Comparison of ENCODE assay signal across 35 cellular contexts in genomic region chr18:75375341-75375740, GRCh38. TPM values are rescaled to one million over a fixed set of nuclear protein-coding genes. Genes with fewer than 3 reads are reported as not detected.
"Had no signal": no experiment of that assay in that cellular context is flagged by ENCODE, and none has a peak within 500 bp of the region (broad histone marks: within the 10 kb centered on the region; RNA-seq: fewer than 3 reads in every experiment).

No MANE protein-coding gene starts in this region.

- H3K27ac Mint-ChIP-seq: naive B cell; naive thymus-derived CD8-positive, alpha-beta T cell; natural killer cell treated with Interleukin-12 subunit alpha and Interleukin-12 subunit beta and Interleukin-15 and Interleukin-18, amount 100 ng/mL, for 72 hours; nephron progenitor cell; progenitor cell of endocrine pancreas; stimulated activated effector memory CD8-positive, alpha-beta T cell treated with anti-CD3 and anti-CD28 coated beads, Interleukin-12 subunit alpha, Interleukin-12 subunit beta, amount 100 ng/mL, for 72 hours; stimulated activated naive B cell treated with anti-CD40 and anti-IgM and Interleukin-4, amounts not matched to agents 10 μg/mL and 1 μg/mL and 100 μg/mL, for 72 hours; stimulated activated naive CD8-positive, alpha-beta T cell treated with anti-CD3 and anti-CD28 coated beads, Interleukin-15, Interleukin-2, amounts not matched to agents 100 ng/mL and 50 ng/mL, for 24 hours had no signal

- H3K4me1 ChIP-seq: parathyroid adenoma, psoas muscle, right lobe of liver, stomach, thyroid gland, upper lobe of left lung, uterus had no signal

- ATAC-seq: naive thymus-derived CD8-positive, alpha-beta T cell; natural killer cell treated with Interleukin-12 subunit alpha and Interleukin-12 subunit beta and Interleukin-15 and Interleukin-18, amount 100 ng/mL, for 72 hours; psoas muscle; right cardiac atrium; right lobe of liver; stimulated activated naive B cell treated with anti-CD40 and anti-IgM and Interleukin-4, amounts not matched to agents 10 μg/mL and 1 μg/mL and 100 μg/mL, for 72 hours had no signal

- H3K36me3 Mint-ChIP-seq: naive B cell; naive thymus-derived CD8-positive, alpha-beta T cell; natural killer cell treated with Interleukin-12 subunit alpha and Interleukin-12 subunit beta and Interleukin-15 and Interleukin-18, amount 100 ng/mL, for 72 hours; stimulated activated effector memory CD8-positive, alpha-beta T cell treated with anti-CD3 and anti-CD28 coated beads, Interleukin-12 subunit alpha, Interleukin-12 subunit beta, amount 100 ng/mL, for 72 hours; stimulated activated naive B cell treated with anti-CD40 and anti-IgM and Interleukin-4, amounts not matched to agents 10 μg/mL and 1 μg/mL and 100 μg/mL, for 72 hours had no signal

- H3K27ac ChIP-seq: ovary, parathyroid adenoma, psoas muscle, right lobe of liver, stomach, thoracic aorta, thyroid gland, tibial nerve, upper lobe of left lung, uterus had no signal

- H3K9ac ChIP-seq: parathyroid adenoma had no signal

- H3K27me3 ChIP-seq: ovary, right lobe of liver, thyroid gland, tibial nerve, upper lobe of left lung, uterus had no signal

- H3K4me1 Mint-ChIP-seq: naive B cell; stimulated activated naive B cell treated with anti-CD40 and anti-IgM and Interleukin-4, amounts not matched to agents 10 μg/mL and 1 μg/mL and 100 μg/mL, for 72 hours had no signal

- H3K9me3 ChIP-seq: ovary, psoas muscle, right lobe of liver, stomach, thoracic aorta, thyroid gland, tibial nerve, upper lobe of left lung, uterus had no signal

- H3K4me3 Mint-ChIP-seq: naive thymus-derived CD8-positive, alpha-beta T cell; natural killer cell treated with Interleukin-12 subunit alpha and Interleukin-12 subunit beta and Interleukin-15 and Interleukin-18, amount 100 ng/mL, for 72 hours; nephron progenitor cell; neural crest cell; stimulated activated effector memory CD8-positive, alpha-beta T cell treated with anti-CD3 and anti-CD28 coated beads, Interleukin-12 subunit alpha, Interleukin-12 subunit beta, amount 100 ng/mL, for 72 hours; stimulated activated naive B cell treated with anti-CD40 and anti-IgM and Interleukin-4, amounts not matched to agents 10 μg/mL and 1 μg/mL and 100 μg/mL, for 72 hours; stimulated activated naive CD8-positive, alpha-beta T cell treated with anti-CD3 and anti-CD28 coated beads, Interleukin-15, Interleukin-2, amounts not matched to agents 100 ng/mL and 50 ng/mL, for 24 hours had no signal

- H3K9me3 Mint-ChIP-seq: naive B cell; naive thymus-derived CD8-positive, alpha-beta T cell; natural killer cell treated with Interleukin-12 subunit alpha and Interleukin-12 subunit beta and Interleukin-15 and Interleukin-18, amount 100 ng/mL, for 72 hours; stimulated activated effector memory CD8-positive, alpha-beta T cell treated with anti-CD3 and anti-CD28 coated beads, Interleukin-12 subunit alpha, Interleukin-12 subunit beta, amount 100 ng/mL, for 72 hours; stimulated activated naive CD8-positive, alpha-beta T cell treated with anti-CD3 and anti-CD28 coated beads, Interleukin-15, Interleukin-2, amounts not matched to agents 100 ng/mL and 50 ng/mL, for 24 hours had no signal

- H3K27me3 Mint-ChIP-seq: progenitor cell of endocrine pancreas had no signal

- H3K4me3 ChIP-seq: ovary, psoas muscle, right lobe of liver, stomach, thoracic aorta, thyroid gland, tibial nerve, upper lobe of left lung, uterus had no signal

- H3K36me3 ChIP-seq: ovary, right lobe of liver, stomach, thoracic aorta, thyroid gland, tibial nerve, upper lobe of left lung, uterus had no signal

- DNase-seq: naive B cell; naive thymus-derived CD8-positive, alpha-beta T cell; nephron progenitor cell; occipital lobe; ovary; posterior cingulate gyrus; psoas muscle; right cardiac atrium; right lobe of liver; small intestine; stimulated activated CD4-positive, alpha-beta T cell treated with anti-CD3 and anti-CD28 coated beads, Interleukin-15, amount 100 ng/mL, for 24 hours; stimulated activated CD4-positive, alpha-beta T cell treated with anti-CD3 and anti-CD28 coated beads, Interleukin-2, amount 100 ng/mL, for 24 hours; stimulated activated CD4-positive, alpha-beta T cell treated with anti-CD3 and anti-CD28 coated beads, Interleukin-2, amount 100 ng/mL, for 48 hours; stimulated activated CD4-positive, alpha-beta T cell treated with anti-CD3 and anti-CD28 coated beads, Interleukin-4, amount 100 ng/mL, for 24 hours; stimulated activated naive B cell treated with anti-CD40 and anti-IgM and Interleukin-4, amounts not matched to agents 10 μg/mL and 1 μg/mL and 100 μg/mL, for 72 hours; stimulated activated naive CD4-positive, alpha-beta T cell treated with Interleukin-2 at 50 U/mL for 16 hours; stomach; thyroid gland; trophoblast cell; upper lobe of left lung; uterus had no signal

- H2AFZ ChIP-seq: parathyroid adenoma had no signal

- H3K79me2 ChIP-seq: parathyroid adenoma had no signal

RNA-seq across cellular contexts. Expression of gene SMIM21, which starts 52.2 kb away (rescaled TPM):
- total RNA-seq: naive thymus-derived CD8-positive, alpha-beta T cell; natural killer cell treated with Interleukin-12 subunit alpha and Interleukin-12 subunit beta and Interleukin-15 and Interleukin-18, amount 100 ng/mL, for 72 hours; neural crest cell; occipital lobe; osteoblast; ovary; progenitor cell of endocrine pancreas; psoas muscle; renal cortical epithelial cell; right cardiac atrium; right lobe of liver; skeletal muscle tissue; stomach; subcutaneous adipose tissue; temporal lobe; thoracic aorta; thyroid gland; tibial nerve; upper lobe of left lung; ureter; uterus had no signal
